In genomic region chr16:55478827-55479559, GRCh38 we compare ENCODE assay signal across 8 cellular contexts. TPM values are rescaled to one million over a fixed set of nuclear protein-coding genes. Genes with fewer than 3 reads are reported as not detected.
DNase-seq lines count a peak whose midpoint lies in the region; ATAC-seq and TF ChIP-seq lines count a peak whose summit lies in the region.

TSS of gene MMP2 (plus strand) at chr16:55479198. CDS start at chr16:55479480, 282 bp downstream.

- no peak for TF ChIP-seq CTCF in foreskin fibroblast (IDR thresholded peaks at IDR 0.05; ENCODE audit: low read depth, low read length)
- TF ChIP-seq CTCF in omental fat pad (IDR thresholded peaks at IDR 0.05): no peak

- H3K4me3 ChIP-seq in SJSA1 (peak within 1 kb of the TSS; percentile 89), foreskin fibroblast (ENCODE audit: low read depth in 1 of 2, low read length in 2 of 2) (peak within 1 kb of the TSS; percentile 94 to 98)
- H3K4me3 ChIP-seq in CD8-positive, alpha-beta memory T cell (ENCODE audit: low read length): no peak within 1 kb of the TSS

- H3K4me1 Mint-ChIP-seq in CD8-positive, alpha-beta memory T cell: no peaks in the 10 kb centered on the region

- peaks cover 29% of the 10 kb centered on the region for H3K36me3 ChIP-seq in SJSA1
- no peaks in the 10 kb centered on the region for H3K36me3 ChIP-seq in CD8-positive, alpha-beta memory T cell (ENCODE audit: insufficient read depth, low read length)

- H3K36me3 Mint-ChIP-seq in CD8-positive, alpha-beta memory T cell: peaks cover 0 to 1% (median 0%) of the 10 kb centered on the region in 3 donors

- peaks cover 32% of the 10 kb centered on the region for H3K4me1 ChIP-seq in SJSA1 (replicated peaks)
- H3K4me1 ChIP-seq in CD8-positive, alpha-beta memory T cell (ENCODE audit: insufficient read depth, low read length): no peaks in the 10 kb centered on the region

- H3K27me3 ChIP-seq in SJSA1 (replicated peaks): no peaks in the 10 kb centered on the region
- no peaks in the 10 kb centered on the region for H3K27me3 ChIP-seq in CD8-positive, alpha-beta memory T cell (ENCODE audit: insufficient read depth, low read length, poor library complexity, severe bottlenecking)

- H3K27ac ChIP-seq in SJSA1: peak within 1 kb of the TSS; percentile 54
- no peak within 1 kb of the TSS for H3K27ac ChIP-seq in CD8-positive, alpha-beta memory T cell (ENCODE audit: low read depth, low read length)

- H3K9me3 Mint-ChIP-seq in CD8-positive, alpha-beta memory T cell: peaks cover 0 to 2% (median 0%) of the 10 kb centered on the region in 5 donors

- no peak for ATAC-seq in omental fat pad (ENCODE audit: low FRiP score)
- ATAC-seq in HG03135 (IDR thresholded peaks at IDR 0.05; ENCODE audit: unreplicated experiment): no peak

- peak; percentile 36 for DNase-seq in DMS 273 treated with DMSO at 0.1 percent for 48 hours (lab: John Stamatoyannopoulos, UW)
- DNase-seq in SJSA1 (ENCODE audit: low read depth in 1 of 2, low spot score in 2 of 2): peak; percentile 48 to 82
- peak; percentile 70 to 91 for DNase-seq in foreskin fibroblast
- no peak for DNase-seq in omental fat pad (ENCODE audit: low spot score)
- DNase-seq in activated CD4-positive, CD25-positive, alpha-beta regulatory T cell treated with anti-CD3 and anti-CD28 coated beads, Interleukin-2, amount 50 U/mL, for 72 hours: no peak
- DNase-seq in activated T-cell treated with anti-CD3 and anti-CD28 coated beads for 4 hours: no peak
- no peak for DNase-seq in CD8-positive, alpha-beta memory T cell

- H3K27me3 Mint-ChIP-seq in CD8-positive, alpha-beta memory T cell: peaks cover 26 to 36% of the 10 kb centered on the region in 2 donors

- POLR2A ChIA-PET in CD8-positive, alpha-beta memory T cell (lab: Charles Lee): no interaction called here

- no peaks in the 10 kb centered on the region for H3K9me3 ChIP-seq in SJSA1 (replicated peaks)
- no peaks in the 10 kb centered on the region for H3K9me3 ChIP-seq in CD8-positive, alpha-beta memory T cell (ENCODE audit: low read length)

- CTCF ChIA-PET in CD8-positive, alpha-beta memory T cell (lab: Charles Lee): no interaction called here

- no peak within 1 kb of the TSS for H3K4me3 Mint-ChIP-seq in CD8-positive, alpha-beta memory T cell

- peak within 1 kb of the TSS in 1 of 8 donors; percentile 26 for H3K27ac Mint-ChIP-seq in CD8-positive, alpha-beta memory T cell

RNA-seq across cellular contexts. Expression of gene MMP2, which starts in this region (rescaled TPM):
- 231 and 305 TPM in 2 replicates for total RNA-seq in SJSA1 (2014; rRNA removed; shearing (Covaris generic))
- 100 to 1,000 TPM; 217 to 549 (median 381) TPM for total RNA-seq in omental fat pad
- not detected for total RNA-seq in CD8-positive, alpha-beta memory T cell
- polyA plus RNA-seq in CD8-positive, alpha-beta memory T cell: not detected

Comparison
In these comparisons a context has a peak if more than half of its experiments do, and no peak if none do; other contexts are left out.
1. RNA of gene MMP2 (total RNA-seq): 217 to 549 TPM in omental fat pad and 231 to 305 TPM in SJSA1; not detected in CD8-positive, alpha-beta memory T cell; every median in the first group is over 100 times any median in the second.
2. DNase-seq: peak in DMS 273 treated with DMSO at 0.1 percent for 48 hours (single experiment), SJSA1 (2 of 2) and foreskin fibroblast (2 of 2); none in omental fat pad (single experiment), activated CD4-positive, CD25-positive, alpha-beta regulatory T cell treated with anti-CD3 and anti-CD28 coated beads, Interleukin-2, amount 50 U/mL, for 72 hours (single experiment), activated T-cell treated with anti-CD3 and anti-CD28 coated beads for 4 hours (single experiment) and CD8-positive, alpha-beta memory T cell (0 of 5).